In the genomic region with DNA sequence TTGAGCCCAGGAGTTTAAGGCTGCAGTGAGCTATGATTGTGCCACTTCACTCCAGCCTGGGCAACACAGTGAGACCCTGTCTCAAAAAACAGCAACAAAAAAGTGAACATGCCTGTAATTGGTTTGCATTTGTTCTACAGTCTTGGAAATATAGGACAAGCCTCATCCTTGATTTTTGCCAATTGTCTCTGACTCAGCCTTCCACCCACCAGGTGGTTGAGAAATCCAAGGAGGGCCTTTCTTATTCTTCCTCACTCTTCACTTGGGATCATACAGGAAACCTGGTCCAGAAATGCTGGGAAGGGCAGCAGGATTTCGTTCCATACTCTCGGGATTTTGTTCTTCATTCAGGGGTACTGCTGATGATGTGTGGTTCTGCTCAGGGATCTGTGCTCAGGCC, we compare ENCODE assay signal across 1 cellular context.
TF ChIP-seq lines count a peak whose summit lies in the region.

No MANE protein-coding gene starts in this region.

TF ChIP-seq in WTC11, 78 proteins besides CTCF, POLR2A, EP300 and RAD21 (continued from another document):
- TF ChIP-seq, protein P1, sequence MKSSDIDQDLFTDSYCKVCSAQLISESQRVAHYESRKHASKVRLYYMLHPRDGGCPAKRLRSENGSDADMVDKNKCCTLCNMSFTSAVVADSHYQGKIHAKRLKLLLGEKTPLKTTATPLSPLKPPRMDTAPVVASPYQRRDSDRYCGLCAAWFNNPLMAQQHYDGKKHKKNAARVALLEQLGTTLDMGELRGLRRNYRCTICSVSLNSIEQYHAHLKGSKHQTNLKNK (CRISPR knock-in tag; IDR thresholded peaks at IDR 0.05) = no peak
- TF ChIP-seq, protein P2, sequence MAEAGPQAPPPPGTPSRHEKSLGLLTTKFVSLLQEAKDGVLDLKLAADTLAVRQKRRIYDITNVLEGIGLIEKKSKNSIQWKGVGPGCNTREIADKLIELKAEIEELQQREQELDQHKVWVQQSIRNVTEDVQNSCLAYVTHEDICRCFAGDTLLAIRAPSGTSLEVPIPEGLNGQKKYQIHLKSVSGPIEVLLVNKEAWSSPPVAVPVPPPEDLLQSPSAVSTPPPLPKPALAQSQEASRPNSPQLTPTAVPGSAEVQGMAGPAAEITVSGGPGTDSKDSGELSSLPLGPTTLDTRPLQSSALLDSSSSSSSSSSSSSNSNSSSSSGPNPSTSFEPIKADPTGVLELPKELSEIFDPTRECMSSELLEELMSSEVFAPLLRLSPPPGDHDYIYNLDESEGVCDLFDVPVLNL (CRISPR knock-in tag; IDR thresholded peaks at IDR 0.05; ENCODE audit: borderline replicate concordance, low read depth) = no peak
- TF ChIP-seq NR2C2 (CRISPR knock-in tag; IDR thresholded peaks at IDR 0.05) = no peak
- TF ChIP-seq, protein P3, sequence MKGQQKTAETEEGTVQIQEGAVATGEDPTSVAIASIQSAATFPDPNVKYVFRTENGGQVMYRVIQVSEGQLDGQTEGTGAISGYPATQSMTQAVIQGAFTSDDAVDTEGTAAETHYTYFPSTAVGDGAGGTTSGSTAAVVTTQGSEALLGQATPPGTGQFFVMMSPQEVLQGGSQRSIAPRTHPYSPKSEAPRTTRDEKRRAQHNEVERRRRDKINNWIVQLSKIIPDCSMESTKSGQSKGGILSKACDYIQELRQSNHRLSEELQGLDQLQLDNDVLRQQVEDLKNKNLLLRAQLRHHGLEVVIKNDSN (CRISPR knock-in tag; IDR thresholded peaks at IDR 0.05) = no peak
